In genomic region chr2:70118798-70119454, GRCh38 we compare ENCODE assay signal across 1 cellular context.
TF ChIP-seq lines count a peak whose summit lies in the region.

No MANE protein-coding gene starts in this region.

TF ChIP-seq in K562, 482 proteins besides CTCF, POLR2A, EP300 and RAD21 (continued from another document and continues in another):
- TF ChIP-seq, protein P1, sequence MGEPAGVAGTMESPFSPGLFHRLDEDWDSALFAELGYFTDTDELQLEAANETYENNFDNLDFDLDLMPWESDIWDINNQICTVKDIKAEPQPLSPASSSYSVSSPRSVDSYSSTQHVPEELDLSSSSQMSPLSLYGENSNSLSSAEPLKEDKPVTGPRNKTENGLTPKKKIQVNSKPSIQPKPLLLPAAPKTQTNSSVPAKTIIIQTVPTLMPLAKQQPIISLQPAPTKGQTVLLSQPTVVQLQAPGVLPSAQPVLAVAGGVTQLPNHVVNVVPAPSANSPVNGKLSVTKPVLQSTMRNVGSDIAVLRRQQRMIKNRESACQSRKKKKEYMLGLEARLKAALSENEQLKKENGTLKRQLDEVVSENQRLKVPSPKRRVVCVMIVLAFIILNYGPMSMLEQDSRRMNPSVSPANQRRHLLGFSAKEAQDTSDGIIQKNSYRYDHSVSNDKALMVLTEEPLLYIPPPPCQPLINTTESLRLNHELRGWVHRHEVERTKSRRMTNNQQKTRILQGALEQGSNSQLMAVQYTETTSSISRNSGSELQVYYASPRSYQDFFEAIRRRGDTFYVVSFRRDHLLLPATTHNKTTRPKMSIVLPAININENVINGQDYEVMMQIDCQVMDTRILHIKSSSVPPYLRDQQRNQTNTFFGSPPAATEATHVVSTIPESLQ (CRISPR knock-in tag; IDR thresholded peaks at IDR 0.05), result no peak
- TF ChIP-seq CCNT2 (IDR thresholded peaks at IDR 0.05; ENCODE audit: borderline replicate concordance, extremely low read depth, insufficient read length, low read depth, low read length) (no peak), ZNF282 (CRISPR knock-in tag; IDR thresholded peaks at IDR 0.05) (no peak), THAP7 (CRISPR knock-in tag; IDR thresholded peaks at IDR 0.05) (no peak), BRF1 (IDR thresholded peaks at IDR 0.05; ENCODE audit: borderline replicate concordance, extremely low read depth, insufficient read length) (no peak), ELF4 (CRISPR knock-in tag; IDR thresholded peaks at IDR 0.05) (no peak), MEF2A (IDR thresholded peaks at IDR 0.05; ENCODE audit: control insufficient read depth, low read depth, low read length) (no peak), ZNF79 (CRISPR knock-in tag; IDR thresholded peaks at IDR 0.05; ENCODE audit: low read depth) (no peak), SP2 (IDR thresholded peaks at IDR 0.05; ENCODE audit: extremely low read depth, low read depth, low read length, poor library complexity, severe bottlenecking) (no peak), ZNF347 (CRISPR knock-in tag; IDR thresholded peaks at IDR 0.05; ENCODE audit: low read depth) (no peak), TAF7 (tag; IDR thresholded peaks at IDR 0.05) (no peak), PATZ1 (CRISPR knock-in tag; IDR thresholded peaks at IDR 0.05; ENCODE audit: borderline replicate concordance) (no peak), ZBED1 (IDR thresholded peaks at IDR 0.05) (no peak), ZNF3 (CRISPR knock-in tag; IDR thresholded peaks at IDR 0.05) (no peak), HDGF (IDR thresholded peaks at IDR 0.05) (0 out of 2 replicates have a peak, but pooled peaks have one; percentile 57), TARDBP (IDR thresholded peaks at IDR 0.05) (no peak), ZNF77 (CRISPR knock-in tag; IDR thresholded peaks at IDR 0.05) (no peak), KLF10 (CRISPR knock-in tag; IDR thresholded peaks at IDR 0.05) (no peak), RBM17 (IDR thresholded peaks at IDR 0.05; ENCODE audit: borderline replicate concordance, low read depth, low read length) (no peak), STAT5A (IDR thresholded peaks at IDR 0.05; ENCODE audit: borderline replicate concordance, low read length) (no peak), SMAD4 (CRISPR knock-in tag; conservative IDR thresholded peaks at IDR 0.05) (0 out of 2 replicates have a peak, but pooled peaks have one; percentile 5), TFAM (CRISPR knock-in tag; conservative IDR thresholded peaks at IDR 0.05) (no peak), NFRKB (IDR thresholded peaks at IDR 0.05; ENCODE audit: low read depth) (peak; percentile 37; the same call in 1 of the 2 replicates), CXXC5 (CRISPR knock-in tag; IDR thresholded peaks at IDR 0.05) (no peak), GABPB2 (CRISPR knock-in tag; conservative IDR thresholded peaks at IDR 0.05) (no peak), MEF2D (tag; conservative IDR thresholded peaks at IDR 0.05; ENCODE audit: low read depth) (0 out of 2 replicates have a peak, but pooled peaks have one; percentile 7), RBFOX2 (IDR thresholded peaks at IDR 0.05; ENCODE audit: low read depth, low read length) (no peak), TEAD2 (tag; IDR thresholded peaks at IDR 0.05) (no peak), IFI16 (CRISPR knock-in tag; IDR thresholded peaks at IDR 0.05) (no peak), MXD1 (CRISPR knock-in tag; IDR thresholded peaks at IDR 0.05; ENCODE audit: borderline replicate concordance, poor library complexity, severe bottlenecking) (no peak), RNF219 (CRISPR knock-in tag; IDR thresholded peaks at IDR 0.05) (no peak), DDX20 (tag; IDR thresholded peaks at IDR 0.05; ENCODE audit: low read depth) (no peak), SRSF1 (IDR thresholded peaks at IDR 0.05; ENCODE audit: low read depth, low read length) (no peak), SOX6 (IDR thresholded peaks at IDR 0.05) (peak; percentile 89), ZNF75A (CRISPR knock-in tag; IDR thresholded peaks at IDR 0.05) (no peak), THRA (IDR thresholded peaks at IDR 0.05) (no peak), MTA1 (IDR thresholded peaks at IDR 0.05; ENCODE audit: borderline replicate concordance) (peak; percentile 49; the same call in 1 of the 2 replicates), POU5F1 (IDR thresholded peaks at IDR 0.05; ENCODE audit: borderline replicate concordance, low read depth, low read length, partially characterized antibody) (no peak), ETV1 (tag; conservative IDR thresholded peaks at IDR 0.05; ENCODE audit: low read depth) (no peak), PRMT5 (CRISPR knock-in tag; IDR thresholded peaks at IDR 0.05) (no peak), KDM5B (IDR thresholded peaks at IDR 0.05; ENCODE audit: insufficient replicate concordance, low read depth, low read length) (no peak), RBM14 (IDR thresholded peaks at IDR 0.05; ENCODE audit: borderline replicate concordance, insufficient read depth, low read depth, low read length) (no peak), ZBTB2 (IDR thresholded peaks at IDR 0.05) (0 out of 2 replicates have a peak, but pooled peaks have one; percentile 23), HNRNPK (IDR thresholded peaks at IDR 0.05; ENCODE audit: low read depth, low read length, poor library complexity, severe bottlenecking) (no peak), ZBTB7A (IDR thresholded peaks at IDR 0.05; ENCODE audit: borderline replicate concordance, control insufficient read depth, low read depth, low read length) (peak; percentile 28; the same call in 1 of the 2 replicates), PTRF (tag; IDR thresholded peaks at IDR 0.05) (no peak), ZNF785 (CRISPR knock-in tag; IDR thresholded peaks at IDR 0.05) (no peak), POLR2B (IDR thresholded peaks at IDR 0.05; ENCODE audit: low read depth, partially characterized antibody) (peak; percentile 41), RUNX1 (IDR thresholded peaks at IDR 0.05; ENCODE audit: low read depth) (no peak), RFX1 (IDR thresholded peaks at IDR 0.05) (no peak), FOS (IDR thresholded peaks at IDR 0.05; ENCODE audit: extremely low read depth, insufficient read length) (no peak), ATF7 (IDR thresholded peaks at IDR 0.05) (no peak), FOXK2 (conservative IDR thresholded peaks at IDR 0.05 in 1 of 2, IDR thresholded peaks at IDR 0.05 in 1 of 2; ENCODE audit: low read depth in 2 of 2) (peak in 1 of 2 experiments; percentile 8; a peak in 3 of 4 replicates)
- TF ChIP-seq, protein P2, sequence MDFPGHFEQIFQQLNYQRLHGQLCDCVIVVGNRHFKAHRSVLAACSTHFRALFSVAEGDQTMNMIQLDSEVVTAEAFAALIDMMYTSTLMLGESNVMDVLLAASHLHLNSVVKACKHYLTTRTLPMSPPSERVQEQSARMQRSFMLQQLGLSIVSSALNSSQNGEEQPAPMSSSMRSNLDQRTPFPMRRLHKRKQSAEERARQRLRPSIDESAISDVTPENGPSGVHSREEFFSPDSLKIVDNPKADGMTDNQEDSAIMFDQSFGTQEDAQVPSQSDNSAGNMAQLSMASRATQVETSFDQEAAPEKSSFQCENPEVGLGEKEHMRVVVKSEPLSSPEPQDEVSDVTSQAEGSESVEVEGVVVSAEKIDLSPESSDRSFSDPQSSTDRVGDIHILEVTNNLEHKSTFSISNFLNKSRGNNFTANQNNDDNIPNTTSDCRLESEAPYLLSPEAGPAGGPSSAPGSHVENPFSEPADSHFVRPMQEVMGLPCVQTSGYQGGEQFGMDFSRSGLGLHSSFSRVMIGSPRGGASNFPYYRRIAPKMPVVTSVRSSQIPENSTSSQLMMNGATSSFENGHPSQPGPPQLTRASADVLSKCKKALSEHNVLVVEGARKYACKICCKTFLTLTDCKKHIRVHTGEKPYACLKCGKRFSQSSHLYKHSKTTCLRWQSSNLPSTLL (IDR thresholded peaks at IDR 0.05), result no peak
- TF ChIP-seq, protein P3, sequence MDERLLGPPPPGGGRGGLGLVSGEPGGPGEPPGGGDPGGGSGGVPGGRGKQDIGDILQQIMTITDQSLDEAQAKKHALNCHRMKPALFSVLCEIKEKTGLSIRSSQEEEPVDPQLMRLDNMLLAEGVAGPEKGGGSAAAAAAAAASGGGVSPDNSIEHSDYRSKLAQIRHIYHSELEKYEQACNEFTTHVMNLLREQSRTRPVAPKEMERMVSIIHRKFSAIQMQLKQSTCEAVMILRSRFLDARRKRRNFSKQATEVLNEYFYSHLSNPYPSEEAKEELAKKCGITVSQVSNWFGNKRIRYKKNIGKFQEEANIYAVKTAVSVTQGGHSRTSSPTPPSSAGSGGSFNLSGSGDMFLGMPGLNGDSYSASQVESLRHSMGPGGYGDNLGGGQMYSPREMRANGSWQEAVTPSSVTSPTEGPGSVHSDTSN (CRISPR knock-in tag; IDR thresholded peaks at IDR 0.05; ENCODE audit: low read depth), result no peak
- TF ChIP-seq, protein P3 (tag; conservative IDR thresholded peaks at IDR 0.05; ENCODE audit: low read depth), result no peak
